8 cellular contexts compared by ENCODE assay signal in genomic region chr6:88982720-88983119, GRCh38. TPM values are rescaled to one million over a fixed set of nuclear protein-coding genes. Genes with fewer than 3 reads are reported as not detected.
A peak's percentile ranks its signal among the peaks of the same experiment; 100 is the strongest.
DNase-seq lines count a peak whose midpoint lies in the region; ATAC-seq and TF ChIP-seq lines count a peak whose summit lies in the region.

No MANE protein-coding gene starts in this region.

- ATAC-seq in DND-41 (ENCODE audit: insufficient read depth, low read depth) (peak; percentile 90), esophagus mucosa (peak; percentile 96), HG03571 (IDR thresholded peaks at IDR 0.05; ENCODE audit: unreplicated experiment) (no peak)
- ATAC-seq in naive thymus-derived CD4-positive, alpha-beta T cell = peak; percentile 94

- no peaks in the 10 kb centered on the region for H3K79me2 ChIP-seq in DND-41 (ENCODE audit: insufficient read depth, low read length)
- no peaks in the 10 kb centered on the region for H3K79me2 ChIP-seq in GM23248 (ENCODE audit: insufficient read depth)

- H3K4me1 Mint-ChIP-seq in T-helper 2 cell treated with Interferon-gamma antibody and Interleukin-4, amounts not matched to agents 5 μg/mL and 100 μg/mL, for 36 hours (ENCODE audit: low read depth) = peaks cover 2% of the 10 kb centered on the region
- H3K4me1 Mint-ChIP-seq in naive thymus-derived CD4-positive, alpha-beta T cell = peaks cover 0 to 7% (median 0%) of the 10 kb centered on the region in 7 donors

- H3K27ac Mint-ChIP-seq in T-helper 2 cell treated with Interferon-gamma antibody and Interleukin-4, amounts not matched to agents 5 μg/mL and 100 μg/mL, for 36 hours = no peak overlapping the region
- no peak overlapping the region for H3K27ac Mint-ChIP-seq in naive thymus-derived CD4-positive, alpha-beta T cell

- no peak overlapping the region for H2AFZ ChIP-seq in DND-41 (ENCODE audit: low read depth, low read length)
- H2AFZ ChIP-seq in GM23248 = no peak overlapping the region

- H3F3A ChIP-seq in GM23248 (ENCODE audit: insufficient read depth) = no peaks in the 10 kb centered on the region

- H3K9me3 ChIP-seq in DND-41 (ENCODE audit: insufficient read depth, low read length, severe bottlenecking) (no peaks in the 10 kb centered on the region), GM23248 (ENCODE audit: low read depth) (no peaks in the 10 kb centered on the region)
- no peaks in the 10 kb centered on the region for H3K9me3 ChIP-seq in naive thymus-derived CD4-positive, alpha-beta T cell (ENCODE audit: control insufficient read depth in 2 of 3, low read length in 3 of 3)

- POLR2A ChIA-PET in naive thymus-derived CD4-positive, alpha-beta T cell (lab: Charles Lee) = interaction anchor here (0.5 to 2.5 kb wide), 8 partner anchors 19 to 370 kb away, joined by 3 to 19 read pairs (median 4); partner anchors contain the start of genes PM20D2, PNRC1, RNGTT and UBE2J1

- H4K20me1 ChIP-seq in DND-41 (ENCODE audit: insufficient read depth, low read length) (no peaks in the 10 kb centered on the region), GM23248 (ENCODE audit: insufficient read depth) (no peaks in the 10 kb centered on the region)

- CTCF ChIA-PET in naive thymus-derived CD4-positive, alpha-beta T cell (lab: Charles Lee) = interaction anchor here (0.6 to 3.4 kb wide), 24 partner anchors 9 to 1328 kb away, joined by 3 to 35 read pairs (median 4); partner anchors contain the start of genes GABRR2, PM20D2, PNRC1 and RNGTT

- in situ Hi-C loops in GM23248 (cut with MboI) = loop anchor here (10.0 to 25.0 kb wide), 2 partner anchors 262 to 380 kb away; partner anchors contain the start of gene UBE2J1

- H3K36me3 Mint-ChIP-seq in T-helper 2 cell treated with Interferon-gamma antibody and Interleukin-4, amounts not matched to agents 5 μg/mL and 100 μg/mL, for 36 hours (ENCODE audit: low read depth) = no peaks in the 10 kb centered on the region
- no peaks in the 10 kb centered on the region for H3K36me3 Mint-ChIP-seq in naive thymus-derived CD4-positive, alpha-beta T cell

- intact Hi-C loops in naive thymus-derived CD4-positive, alpha-beta T cell (cut with micrococcal nuclease) = loop anchor here (1.0 to 5.0 kb wide), 13 partner anchors 97 to 630 kb away; partner anchors contain the start of genes ANKRD6 (in 1 of the 2), GABRR2 (in 1 of the 2), PM20D2 (in 1 of the 2) and PNRC1 (in 1 of the 2)

- no peak for DNase-seq in DND-41
- DNase-seq in GM23248 = peak; percentile 95
- peak; percentile 28 for DNase-seq in NCI-H146 treated with DMSO at 0.1 percent for 48 hours (lab: John Stamatoyannopoulos, UW; ENCODE audit: unreplicated experiment)
- DNase-seq in T-helper 2 cell treated with Interferon-gamma antibody and Interleukin-4, amounts not matched to agents 5 μg/mL and 100 μg/mL, for 36 hours (ENCODE audit: low spot score) = peak; percentile 20
- DNase-seq in naive thymus-derived CD4-positive, alpha-beta T cell = peak in 7 of 9 donors; percentile 29 to 62 (median 55)
- DNase-seq in ecto neural progenitor cell (ENCODE audit: low spot score) = no peak

- H3K4me1 ChIP-seq in DND-41 (ENCODE audit: insufficient read depth, low read length) = no peaks in the 10 kb centered on the region
- H3K4me1 ChIP-seq in GM23248 (ENCODE audit: insufficient read depth) = no peaks in the 10 kb centered on the region; the same call in 1 of the 2 replicates
- H3K4me1 ChIP-seq in naive thymus-derived CD4-positive, alpha-beta T cell (ENCODE audit: control insufficient read depth in 2 of 2, insufficient read depth in 2 of 2, low read length in 2 of 2) = no peaks in the 10 kb centered on the region

- H3K36me3 ChIP-seq in DND-41 (ENCODE audit: insufficient read depth, low read length) (no peaks in the 10 kb centered on the region), GM23248 (ENCODE audit: low read depth) (no peaks in the 10 kb centered on the region)
- no peaks in the 10 kb centered on the region for H3K36me3 ChIP-seq in naive thymus-derived CD4-positive, alpha-beta T cell (ENCODE audit: control insufficient read depth in 2 of 3, insufficient read depth in 3 of 3, low read length in 3 of 3)

- no peak overlapping the region for H3K4me2 ChIP-seq in DND-41 (ENCODE audit: insufficient read depth, low read length)
- H3K4me2 ChIP-seq in GM23248 (ENCODE audit: unreplicated experiment) = peak overlapping the region; percentile 53

- no peak overlapping the region for H3K27ac ChIP-seq in DND-41 (ENCODE audit: low read length)
- no peak overlapping the region for H3K27ac ChIP-seq in GM23248
- H3K27ac ChIP-seq in naive thymus-derived CD4-positive, alpha-beta T cell (ENCODE audit: low read depth, low read length) = no peak overlapping the region

- no peaks in the 10 kb centered on the region for H3K9me3 Mint-ChIP-seq in T-helper 2 cell treated with Interferon-gamma antibody and Interleukin-4, amounts not matched to agents 5 μg/mL and 100 μg/mL, for 36 hours
- H3K9me3 Mint-ChIP-seq in naive thymus-derived CD4-positive, alpha-beta T cell = no peaks in the 10 kb centered on the region

- H3K9ac ChIP-seq in DND-41 (ENCODE audit: low read depth, low read length) = no peak overlapping the region
- H3K9ac ChIP-seq in GM23248 = no peak overlapping the region

- TF ChIP-seq CTCF in DND-41 (IDR thresholded peaks at IDR 0.05; ENCODE audit: borderline replicate concordance, extremely low read depth, low read length, poor library complexity, severe bottlenecking) = peak; percentile 85

- H3K27me3 Mint-ChIP-seq in T-helper 2 cell treated with Interferon-gamma antibody and Interleukin-4, amounts not matched to agents 5 μg/mL and 100 μg/mL, for 36 hours (ENCODE audit: low read depth) = peaks cover 5% of the 10 kb centered on the region
- peaks cover 0 to 23% (median 0%) of the 10 kb centered on the region in 5 donors for H3K27me3 Mint-ChIP-seq in naive thymus-derived CD4-positive, alpha-beta T cell

- no peaks in the 10 kb centered on the region for H3K9me2 ChIP-seq in GM23248 (ENCODE audit: insufficient read depth)

- H3K4me3 ChIP-seq in DND-41 (ENCODE audit: low read depth in 1 of 2, low read length in 2 of 2) (no peak overlapping the region), GM23248 (peak overlapping the region; percentile 28; the same call in 1 of the 2 replicates)
- no peak overlapping the region for H3K4me3 ChIP-seq in naive thymus-derived CD4-positive, alpha-beta T cell (ENCODE audit: low read length)

- WGBS in GM23248 (ENCODE audit: low coverage in 1 of 2, low lambda C conversion rate in 2 of 2, missing lambda C conversion rate in 2 of 2), 2 experiments = 0% methylated on average over 2 of the region's 2 CpGs

- H3K4me3 Mint-ChIP-seq in T-helper 2 cell treated with Interferon-gamma antibody and Interleukin-4, amounts not matched to agents 5 μg/mL and 100 μg/mL, for 36 hours = no peak overlapping the region
- no peak overlapping the region for H3K4me3 Mint-ChIP-seq in naive thymus-derived CD4-positive, alpha-beta T cell

- H3K27me3 ChIP-seq in DND-41 (ENCODE audit: insufficient read depth, low read length, poor library complexity) (no peaks in the 10 kb centered on the region), GM23248 (replicated peaks; ENCODE audit: insufficient read depth) (peaks cover 16% of the 10 kb centered on the region; the same call in 1 of the 2 replicates)
- no peaks in the 10 kb centered on the region for H3K27me3 ChIP-seq in naive thymus-derived CD4-positive, alpha-beta T cell (ENCODE audit: control insufficient read depth in 2 of 2, insufficient read depth in 2 of 2, low read length in 2 of 2)

RNA-seq across cellular contexts. Expression of gene RNGTT, which starts 19.3 kb away (rescaled TPM):
- total RNA-seq in GM23248 (2014; rRNA removed; shearing (Covaris generic)) = 15.0 and 21.5 TPM in 2 replicates
- 9.2 and 10.9 TPM in 2 replicates for polyA plus RNA-seq in GM23248 (2016; fragmentation: Nextera tagmentation; extraction: Ambion mirVana)
- 8.1 TPM for total RNA-seq in esophagus mucosa
- total RNA-seq in naive thymus-derived CD4-positive, alpha-beta T cell = 10 to 100 TPM; 15.4 to 26.5 (median 20.8) TPM
- 10 to 100 TPM; 16.8 to 17.9 TPM for polyA plus RNA-seq in naive thymus-derived CD4-positive, alpha-beta T cell

Comparison
In these comparisons a context has a peak if more than half of its experiments do, and no peak if none do; other contexts are left out.
1. DNase-seq: peak in GM23248 (single experiment), NCI-H146 treated with DMSO at 0.1 percent for 48 hours (single experiment), T-helper 2 cell treated with Interferon-gamma antibody and Interleukin-4, amounts not matched to agents 5 μg/mL and 100 μg/mL, for 36 hours (single experiment) and naive thymus-derived CD4-positive, alpha-beta T cell (7 of 9); none in DND-41 (single experiment) and ecto neural progenitor cell (single experiment).